ENCODE assay signal across 1 cellular context in genomic region chr2:145845207-145845894, GRCh38.
TF ChIP-seq lines count a peak whose summit lies in the region.

No MANE protein-coding gene starts in this region.

TF ChIP-seq in HepG2, 621 proteins besides CTCF, POLR2A, EP300 and RAD21 (continued from another document and continues in another):
- TF ChIP-seq HNF1A (IDR thresholded peaks at IDR 0.05; ENCODE audit: low read depth) (no peak), HNF1A (CRISPR knock-in tag; IDR thresholded peaks at IDR 0.05; ENCODE audit: borderline replicate concordance) (peak; percentile 15; the same call in 1 of the 2 replicates), TP53 (CRISPR knock-in tag; conservative IDR thresholded peaks at IDR 0.05) (0 out of 2 replicates have a peak, but pooled peaks have one; percentile 12), CREB3 (CRISPR knock-in tag; IDR thresholded peaks at IDR 0.05) (no peak), ATF4 (CRISPR knock-in tag; IDR thresholded peaks at IDR 0.05) (peak in 1 of 2 experiments; percentile 61; a peak in 2 of 4 replicates), SMC3 (IDR thresholded peaks at IDR 0.05; ENCODE audit: low read length) (peak; percentile 28; the same call in 1 of the 2 replicates), CREM (IDR thresholded peaks at IDR 0.05) (peak; percentile 11; the same call in 1 of the 2 replicates), CREM (CRISPR knock-in tag; IDR thresholded peaks at IDR 0.05) (no peak), ZNF792 (CRISPR knock-in tag; IDR thresholded peaks at IDR 0.05) (no peak), KDM1A (CRISPR knock-in tag; IDR thresholded peaks at IDR 0.05) (0 out of 2 replicates have a peak, but pooled peaks have one; percentile 50), EHMT2 (IDR thresholded peaks at IDR 0.05; ENCODE audit: borderline replicate concordance, low read depth, low read length) (peak; percentile 16; the same call in 1 of the 2 replicates), HOMEZ (CRISPR knock-in tag; IDR thresholded peaks at IDR 0.05; ENCODE audit: low read depth) (peak; percentile 31; the same call in 1 of the 2 replicates), TCF7 (IDR thresholded peaks at IDR 0.05; ENCODE audit: low read depth) (no peak), ZNF256 (CRISPR knock-in tag; conservative IDR thresholded peaks at IDR 0.05) (no peak), NFIC (IDR thresholded peaks at IDR 0.05; ENCODE audit: low read length) (peak; percentile 75; the same call in 1 of the 2 replicates), TCF12 (IDR thresholded peaks at IDR 0.05) (no peak), TCF12 (CRISPR knock-in tag; IDR thresholded peaks at IDR 0.05) (0 out of 2 replicates have a peak, but pooled peaks have one; percentile 18), FOXA3 (CRISPR knock-in tag; IDR thresholded peaks at IDR 0.05) (peak; percentile 77), CEBPB (IDR thresholded peaks at IDR 0.05; ENCODE audit: borderline replicate concordance, low read depth, low read length) (peak; percentile 96), SP4 (CRISPR knock-in tag; IDR thresholded peaks at IDR 0.05) (no peak), GFI1 (CRISPR knock-in tag; IDR thresholded peaks at IDR 0.05; ENCODE audit: borderline replicate concordance) (peak; percentile 75), THAP11 (CRISPR knock-in tag; IDR thresholded peaks at IDR 0.05) (0 out of 2 replicates have a peak, but pooled peaks have one; percentile 33), ZNF850 (CRISPR knock-in tag; conservative IDR thresholded peaks at IDR 0.05) (no peak), CEBPG (CRISPR knock-in tag; IDR thresholded peaks at IDR 0.05) (peak; percentile 86), ZMYM4 (CRISPR knock-in tag; IDR thresholded peaks at IDR 0.05) (peak; percentile 24; the same call in 1 of the 2 replicates), ZNF644 (CRISPR knock-in tag; IDR thresholded peaks at IDR 0.05; ENCODE audit: low read depth) (no peak), RARA (CRISPR knock-in tag; IDR thresholded peaks at IDR 0.05) (peak; percentile 40; the same call in 1 of the 2 replicates), KAT2B (IDR thresholded peaks at IDR 0.05; ENCODE audit: borderline replicate concordance, low read depth, low read length) (no peak), FLYWCH1 (CRISPR knock-in tag; IDR thresholded peaks at IDR 0.05) (no peak), HMG20A (CRISPR knock-in tag; IDR thresholded peaks at IDR 0.05; ENCODE audit: borderline replicate concordance) (peak; percentile 4), ZNF652 (CRISPR knock-in tag; IDR thresholded peaks at IDR 0.05; ENCODE audit: borderline replicate concordance, low read depth) (peak; percentile 47; the same call in 1 of the 2 replicates), FOXP1 (IDR thresholded peaks at IDR 0.05) (no peak), FOXP1 (CRISPR knock-in tag; IDR thresholded peaks at IDR 0.05) (peak; percentile 60; the same call in 1 of the 2 replicates), SMYD3 (CRISPR knock-in tag; IDR thresholded peaks at IDR 0.05) (peak; percentile 27; the same call in 1 of the 2 replicates), FOXK1 (CRISPR knock-in tag; IDR thresholded peaks at IDR 0.05; ENCODE audit: borderline replicate concordance, low read depth) (peak; percentile 23; the same call in 1 of the 2 replicates), SNAPC2 (CRISPR knock-in tag; IDR thresholded peaks at IDR 0.05) (0 out of 2 replicates have a peak, but pooled peaks have one; percentile 32), PAXIP1 (CRISPR knock-in tag; conservative IDR thresholded peaks at IDR 0.05) (peak; percentile 15; the same call in 1 of the 2 replicates), ZNF142 (CRISPR knock-in tag; IDR thresholded peaks at IDR 0.05) (no peak), ARID5B (CRISPR knock-in tag; IDR thresholded peaks at IDR 0.05) (peak; percentile 62), GATAD2A (CRISPR knock-in tag; IDR thresholded peaks at IDR 0.05) (peak; percentile 67), SOX6 (IDR thresholded peaks at IDR 0.05) (no peak), SOX6 (CRISPR knock-in tag; IDR thresholded peaks at IDR 0.05) (peak; percentile 40; the same call in 1 of the 2 replicates)
